ENCODE assay signal across 8 cellular contexts in the genomic region with DNA sequence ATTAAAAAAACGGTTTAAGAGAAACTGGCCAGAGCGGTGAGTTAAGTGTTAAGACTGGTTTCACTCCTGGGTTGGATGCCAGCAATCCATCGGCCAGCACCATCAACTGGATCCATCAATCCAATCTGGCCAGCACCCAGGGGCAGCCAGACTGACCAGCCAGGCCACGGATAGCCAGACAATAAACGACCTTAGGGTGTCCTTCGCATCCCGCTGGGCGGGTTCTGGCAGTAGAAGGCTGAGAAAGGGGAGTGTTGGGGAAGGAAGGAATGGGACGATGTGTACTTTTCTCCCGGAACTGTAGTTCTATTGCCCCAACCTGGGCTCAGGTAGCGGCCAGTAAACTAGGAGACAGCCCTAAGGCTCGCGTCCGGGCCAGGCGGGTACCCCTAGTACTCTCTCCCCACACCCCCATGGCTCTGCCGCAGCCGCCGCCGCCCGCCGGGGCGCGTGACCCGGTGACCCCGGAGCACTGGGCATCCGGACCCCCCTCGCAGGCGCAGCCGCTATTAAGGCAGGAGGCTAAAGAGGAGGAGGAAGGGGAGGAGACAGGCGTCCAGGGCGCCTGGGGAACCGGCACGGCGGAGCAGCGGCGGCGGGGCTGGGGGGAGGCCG. TPM values are rescaled to one million over a fixed set of nuclear protein-coding genes. Genes with fewer than 3 reads are reported as not detected.
DNase-seq lines count a peak whose midpoint lies in the region; ATAC-seq, FAIRE-seq and TF ChIP-seq lines count a peak whose summit lies in the region.

A gene (plus strand): TSS at position 546 of the 615 bp plus-strand sequence. CDS start 276 bp downstream, outside the sequence.

- CTCF ChIA-PET in endothelial cell of umbilical vein (lab: Charles Lee), result interaction anchor here (1.0 kb wide), 1 partner anchor 60 kb away, joined by 3 read pairs; no protein-coding TSS in a partner anchor

- ATAC-seq in GM18519 (IDR thresholded peaks at IDR 0.05; ENCODE audit: low FRiP score, unreplicated experiment) (peak; percentile 56), HG03060 (IDR thresholded peaks at IDR 0.05; ENCODE audit: low read depth, unreplicated experiment) (peak; percentile 16)

- H3K4me2 ChIP-seq in endothelial cell of umbilical vein (ENCODE audit: insufficient read depth, low read length), result peak within 1 kb of the TSS; percentile 59

- POLR2A ChIA-PET in endothelial cell of umbilical vein (lab: Charles Lee), result no interaction called here

- H3K4me3 ChIP-seq in endothelial cell of umbilical vein (replicated peaks in 1 of 3; ENCODE audit: insufficient read depth in 1 of 3, low read depth in 1 of 3, low read length in 3 of 3) (peak within 1 kb of the TSS; percentile 59 to 80 (median 60)), mucosa of rectum (ENCODE audit: low read length in 2 of 2) (peak within 1 kb of the TSS; percentile 87 to 88)

- no peaks in the 10 kb centered on the region for H3K9me3 ChIP-seq in endothelial cell of umbilical vein (replicated peaks; ENCODE audit: control insufficient read depth, insufficient read depth, low read length)
- H3K9me3 ChIP-seq in mucosa of rectum (ENCODE audit: control insufficient read depth in 2 of 2, low read length in 2 of 2), result no peaks in the 10 kb centered on the region

- TF ChIP-seq CTCF in endothelial cell of umbilical vein (IDR thresholded peaks at IDR 0.05; ENCODE audit: extremely low read depth in 1 of 2, insufficient read depth in 1 of 2, low read depth in 1 of 2, low read length in 2 of 2), result no peak

- FAIRE-seq in endothelial cell of umbilical vein (lab: Jason Lieb, UNC), result no peak

- no peak for TF ChIP-seq POLR2A in endothelial cell of umbilical vein (IDR thresholded peaks at IDR 0.05; ENCODE audit: low read depth, low read length)

- dilution Hi-C loops in endothelial cell of umbilical vein (cut with MboI; ENCODE audit: extremely low pct_ligation_motif_present, low sequenced_read_pairs), result no loop called here

- BruUV-seq in endothelial cell of umbilical vein (replicated peaks; lab: Mats Ljungman, UMichigan), result TSS peak; percentile 64

- DNase-seq in ACHN (peak; percentile 68), NCI-H460 (ENCODE audit: extremely low read depth, low read depth) (no peak), endothelial cell of umbilical vein (ENCODE audit: low read depth, low spot score) (peak; percentile 31)
- DNase-seq in activated CD8-positive, alpha-beta memory T cell treated with anti-CD3 and anti-CD28 coated beads for 4 hours (ENCODE audit: low read depth in 2 of 2), result peak; percentile 21 to 24
- peak; percentile 74 for DNase-seq in stimulated activated CD8-positive, alpha-beta memory T cell treated with anti-CD3 and anti-CD28 coated beads, Interleukin-4, amount 100 ng/mL, for 48 hours

- no peaks in the 10 kb centered on the region for H3K79me2 ChIP-seq in endothelial cell of umbilical vein (ENCODE audit: control insufficient read depth, insufficient read depth, low read length)

- in situ Hi-C loops in ACHN (cut with HindIII; ENCODE audit: low pct_ligation_motif_present, low pct_unique_long_range_greater_than_20kb, low sequenced_read_pairs), result no loop called here

- no peaks in the 10 kb centered on the region for H3K36me3 ChIP-seq in endothelial cell of umbilical vein (ENCODE audit: control insufficient read depth in 2 of 2, extremely low read depth in 1 of 2, insufficient read depth in 2 of 2, low read length in 2 of 2)
- no peaks in the 10 kb centered on the region for H3K36me3 ChIP-seq in mucosa of rectum (ENCODE audit: control insufficient read depth in 2 of 2, insufficient read depth in 2 of 2, low read length in 2 of 2)

- H2AFZ ChIP-seq in endothelial cell of umbilical vein (ENCODE audit: low read depth, low read length), result peak within 1 kb of the TSS; percentile 99

- H4K20me1 ChIP-seq in endothelial cell of umbilical vein (replicated peaks; ENCODE audit: control insufficient read depth, extremely low read depth, insufficient read depth, low read length), result no peaks in the 10 kb centered on the region

- no peaks in the 10 kb centered on the region for H3K9me1 ChIP-seq in endothelial cell of umbilical vein (replicated peaks; ENCODE audit: control insufficient read depth, extremely low read depth, insufficient read depth, low read length)

- H3K27me3 ChIP-seq in endothelial cell of umbilical vein (ENCODE audit: control insufficient read depth in 2 of 2, insufficient read depth in 2 of 2, low read length in 2 of 2) (no peaks in the 10 kb centered on the region), mucosa of rectum (ENCODE audit: control insufficient read depth in 2 of 2, insufficient read depth in 2 of 2, low read length in 2 of 2) (no peaks in the 10 kb centered on the region)

- H3K27ac ChIP-seq in endothelial cell of umbilical vein (ENCODE audit: insufficient read depth, low read depth, low read length), result peak within 1 kb of the TSS; percentile 65
- peak within 1 kb of the TSS; percentile 93 to 95 for H3K27ac ChIP-seq in mucosa of rectum (ENCODE audit: low read depth in 2 of 2, low read length in 2 of 2)

- H3K4me1 ChIP-seq in endothelial cell of umbilical vein (ENCODE audit: control insufficient read depth, extremely low read depth, insufficient read depth, low read length) (peaks cover 20% of the 10 kb centered on the region), mucosa of rectum (ENCODE audit: control insufficient read depth in 2 of 2, insufficient read depth in 2 of 2, low read length in 2 of 2) (peaks cover 9 to 41% of the 10 kb centered on the region in 2 donors)

- intact Hi-C loops in endothelial cell of umbilical vein (cut with micrococcal nuclease), result no loop called here

- peak within 1 kb of the TSS; percentile 85 for H3K9ac ChIP-seq in endothelial cell of umbilical vein (replicated peaks; ENCODE audit: extremely low read depth, insufficient read depth, low read length)
- H3K9ac ChIP-seq in mucosa of rectum (ENCODE audit: low read depth in 1 of 2, low read length in 2 of 2), result peak within 1 kb of the TSS; percentile 80 to 97

TF ChIP-seq in endothelial cell of umbilical vein, 7 proteins besides CTCF, POLR2A, EP300 and RAD21:
- TF ChIP-seq POLR2AphosphoS5 (IDR thresholded peaks at IDR 0.05; ENCODE audit: insufficient read depth, low read depth, low read length) (no peak), JUN (IDR thresholded peaks at IDR 0.05; ENCODE audit: borderline replicate concordance, insufficient read depth, insufficient read length, low read depth) (no peak), FOS (IDR thresholded peaks at IDR 0.05; ENCODE audit: borderline replicate concordance, insufficient read depth, low read length) (no peak), MYC (IDR thresholded peaks at IDR 0.05; ENCODE audit: low read depth, low read length) (no peak)
- TF ChIP-seq, protein P1, sequence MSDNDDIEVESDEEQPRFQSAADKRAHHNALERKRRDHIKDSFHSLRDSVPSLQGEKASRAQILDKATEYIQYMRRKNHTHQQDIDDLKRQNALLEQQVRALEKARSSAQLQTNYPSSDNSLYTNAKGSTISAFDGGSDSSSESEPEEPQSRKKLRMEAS (IDR thresholded peaks at IDR 0.05; ENCODE audit: insufficient read depth, insufficient read length), result no peak

RNA-seq across cellular contexts. Expression of the gene that starts here (rescaled TPM):
- 8.9 and 10.5 TPM in 2 replicates for total RNA-seq in NCI-H460 (2014; rRNA removed; shearing (Covaris generic))
- polyA plus RNA-seq in NCI-H460 (2014; cell fraction: nucleus; rRNA removed), result 17.2 and 18.6 TPM in 2 replicates
- total RNA-seq in endothelial cell of umbilical vein, result 14.0 and 16.0 TPM in 2 replicates
- polyA plus RNA-seq in endothelial cell of umbilical vein, result 6.1 and 8.6 TPM in 2 replicates
- 5.6 and 5.7 TPM in 2 replicates for polyA plus RNA-seq in endothelial cell of umbilical vein (2011; cell fraction: cytosol; rRNA removed)
- 17.7 and 28.5 TPM in 2 replicates for polyA plus RNA-seq in endothelial cell of umbilical vein (2011; cell fraction: nucleus; rRNA removed)
- 6.1 and 8.3 TPM in 2 replicates for polyA plus RNA-seq in endothelial cell of umbilical vein (2012)
- 13.6 and 15.2 TPM in 2 replicates for polyA minus RNA-seq in endothelial cell of umbilical vein
- 2.5 TPM for polyA minus RNA-seq in endothelial cell of umbilical vein (2011; cell fraction: cytosol; rRNA and poly(A)+ RNA removed)
- 29.2 and 41.9 TPM in 2 replicates for polyA minus RNA-seq in endothelial cell of umbilical vein (2011; cell fraction: nucleus; rRNA and poly(A)+ RNA removed)
